8 cellular contexts compared by ENCODE assay signal in the genomic region with DNA sequence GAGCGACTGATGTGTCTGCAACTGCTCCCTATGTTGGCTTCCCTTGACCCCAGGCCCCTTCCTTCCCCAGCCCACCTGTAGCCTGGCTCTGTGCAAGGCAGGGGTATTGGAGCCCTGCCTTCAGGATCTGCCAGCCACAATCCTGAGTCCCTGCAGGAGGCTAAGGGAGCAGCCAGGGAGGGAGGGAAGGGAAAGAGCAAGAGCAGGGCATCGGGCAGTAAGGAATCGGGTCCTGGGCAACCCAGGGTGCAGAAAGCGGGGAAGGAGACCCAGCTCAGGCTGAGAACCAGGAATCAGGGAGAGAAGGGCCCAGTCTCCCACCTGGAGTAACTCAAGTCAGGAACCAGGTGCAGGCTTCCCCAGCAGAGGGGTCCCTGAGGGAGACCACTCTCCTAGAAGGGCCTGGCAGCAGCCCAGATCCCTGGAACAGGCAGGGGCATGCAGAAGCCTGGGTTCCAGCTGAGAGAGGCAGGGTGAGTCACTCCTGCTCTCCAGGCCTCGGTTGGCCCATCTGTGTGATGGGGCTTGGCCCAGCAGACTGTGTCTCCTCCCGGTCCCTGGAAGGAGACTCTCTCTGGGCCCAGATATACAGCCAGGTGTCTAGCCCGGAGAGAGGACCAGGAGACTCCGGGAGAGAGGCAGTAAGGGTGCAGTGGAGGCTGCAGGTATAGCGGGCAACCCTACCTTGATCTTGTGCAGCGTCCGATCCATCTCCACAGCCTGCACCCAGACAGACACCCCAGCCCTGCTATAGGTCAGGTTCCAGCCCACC. TPM values are rescaled to one million over a fixed set of nuclear protein-coding genes. Genes with fewer than 3 reads are reported as not detected.
DNase-seq lines count a peak whose midpoint lies in the region; ATAC-seq and TF ChIP-seq lines count a peak whose summit lies in the region.

No MANE protein-coding gene starts in this region.

- H3K4me1 ChIP-seq in body of pancreas: peaks cover 65% of the 10 kb centered on the region
- peaks cover 40 to 60% (median 51%) of the 10 kb centered on the region in 4 donors for H3K4me1 ChIP-seq in upper lobe of left lung

- H3K36me3 Mint-ChIP-seq in activated naive CD4-positive, alpha-beta T cell treated with anti-CD3 and anti-CD28 coated beads, Interleukin-2, amount 50 U/mL, for 24 hours: no peaks in the 10 kb centered on the region
- no peaks in the 10 kb centered on the region for H3K36me3 Mint-ChIP-seq in memory B cell

- peaks cover 27% of the 10 kb centered on the region for H3K4me1 Mint-ChIP-seq in activated naive CD4-positive, alpha-beta T cell treated with anti-CD3 and anti-CD28 coated beads, Interleukin-2, amount 50 U/mL, for 24 hours
- H3K4me1 Mint-ChIP-seq in memory B cell: peaks cover 25% of the 10 kb centered on the region

- no peak for TF ChIP-seq EP300 in upper lobe of left lung (IDR thresholded peaks at IDR 0.05)

- H3K9me3 ChIP-seq in body of pancreas: no peaks in the 10 kb centered on the region
- H3K9me3 ChIP-seq in upper lobe of left lung: no peaks in the 10 kb centered on the region

- H3K36me3 ChIP-seq in body of pancreas (replicated peaks in 1 of 2; ENCODE audit: insufficient read depth in 1 of 2, low read depth in 2 of 2) (no peaks in the 10 kb centered on the region), upper lobe of left lung (no peaks in the 10 kb centered on the region)

- no peaks in the 10 kb centered on the region for H3K9me3 Mint-ChIP-seq in activated naive CD4-positive, alpha-beta T cell treated with anti-CD3 and anti-CD28 coated beads, Interleukin-2, amount 50 U/mL, for 24 hours
- H3K9me3 Mint-ChIP-seq in memory B cell: no peaks in the 10 kb centered on the region

- DNase-seq in activated naive CD4-positive, alpha-beta T cell (lab: John Stamatoyannopoulos, UW): no peak
- DNase-seq in body of pancreas (peak in 1 of 4 donors; percentile 25), memory B cell (ENCODE audit: low spot score in 2 of 2) (no peak), upper lobe of left lung (no peak), iPS-NIHi7 (ENCODE audit: extremely low spot score) (no peak)
- no peak for DNase-seq in stimulated activated naive CD4-positive, alpha-beta T cell treated with Interleukin-2 at 50 U/mL for 16 hours (lab: John Stamatoyannopoulos, UW)

- H3K27ac ChIP-seq in body of pancreas (peak overlapping the region; percentile 79 to 97 (median 92)), upper lobe of left lung (peak overlapping the region; percentile 59 to 89 (median 79))

- H3K4me3 ChIP-seq in body of pancreas (peak overlapping the region; percentile 76 to 96), upper lobe of left lung (peak overlapping the region; percentile 23 to 83 (median 80))

- TF ChIP-seq CTCF in body of pancreas (IDR thresholded peaks at IDR 0.05) (no peak), upper lobe of left lung (IDR thresholded peaks at IDR 0.05) (no peak)

- no peak overlapping the region for H3K27ac Mint-ChIP-seq in activated naive CD4-positive, alpha-beta T cell treated with anti-CD3 and anti-CD28 coated beads, Interleukin-2, amount 50 U/mL, for 24 hours
- peak overlapping the region; percentile 53 for H3K27ac Mint-ChIP-seq in memory B cell

- no peaks in the 10 kb centered on the region for H3K27me3 Mint-ChIP-seq in activated naive CD4-positive, alpha-beta T cell treated with anti-CD3 and anti-CD28 coated beads, Interleukin-2, amount 50 U/mL, for 24 hours
- H3K27me3 Mint-ChIP-seq in memory B cell: no peaks in the 10 kb centered on the region

- no peak for ATAC-seq in body of pancreas
- ATAC-seq in memory B cell (ENCODE audit: low read depth): no peak
- no peak for ATAC-seq in upper lobe of left lung (ENCODE audit: low FRiP score in 2 of 2)
- no peak for ATAC-seq in HG03159 (IDR thresholded peaks at IDR 0.05; ENCODE audit: unreplicated experiment)

- TF ChIP-seq POLR2A in body of pancreas (IDR thresholded peaks at IDR 0.05): no peak
- no peak for TF ChIP-seq POLR2A in upper lobe of left lung (IDR thresholded peaks at IDR 0.05)

- WGBS in body of pancreas, 2 donors: 23 to 29% methylated on average over 4 to 11 of the region's 11 CpGs
- 66 to 86% methylated on average over 5 to 9 of the region's 11 CpGs for WGBS in upper lobe of left lung, 2 donors

- H3K4me3 Mint-ChIP-seq in activated naive CD4-positive, alpha-beta T cell treated with anti-CD3 and anti-CD28 coated beads, Interleukin-2, amount 50 U/mL, for 24 hours: peak overlapping the region; percentile 72
- H3K4me3 Mint-ChIP-seq in memory B cell: peak overlapping the region; percentile 83

- intact Hi-C loops in body of pancreas (cut with DNase I): no loop called here

- H3K27me3 ChIP-seq in body of pancreas (no peaks in the 10 kb centered on the region), upper lobe of left lung (no peaks in the 10 kb centered on the region)

RNA-seq across cellular contexts. Expression of gene STARD10, which starts 13.4 kb away (rescaled TPM):
- total RNA-seq in body of pancreas (100 to 1,000 TPM; 122 to 209 TPM), upper lobe of left lung (100 to 1,000 TPM in 5 of 6 donors, 10 to 100 TPM in 1; 93.2 to 227 (median 151) TPM)

RNA-seq across cellular contexts. Expression of gene ARAP1, which starts 28.3 kb away (rescaled TPM):
- total RNA-seq in body of pancreas (100 to 1,000 TPM in 1 of 2 donors, 10 to 100 TPM in 1; 63.3 to 208 TPM), upper lobe of left lung (1,000 to 10,000 TPM in 1 of 6 donors, 100 to 1,000 TPM in 5; 217 to 1,154 (median 269) TPM)

RNA-seq across cellular contexts. Expression of gene ATG16L2, which starts 33.7 kb away (rescaled TPM):
- total RNA-seq in body of pancreas: 10 to 100 TPM; 27.5 to 28.3 TPM
- 100 to 1,000 TPM in 3 of 6 donors, 10 to 100 TPM in 3; 39.5 to 354 (median 86.4) TPM for total RNA-seq in upper lobe of left lung
